ENCODE assay signal across 8 cellular contexts in genomic region chr3:121995190-121996137, GRCh38. TPM values are rescaled to one million over a fixed set of nuclear protein-coding genes. Genes with fewer than 3 reads are reported as not detected.
A peak's percentile ranks its signal among the peaks of the same experiment; 100 is the strongest.
DNase-seq lines count a peak whose midpoint lies in the region; ATAC-seq and TF ChIP-seq lines count a peak whose summit lies in the region.

No MANE protein-coding gene starts in this region.

- no peak overlapping the region for H3K27ac Mint-ChIP-seq in Caco-2 (ENCODE audit: unreplicated experiment)
- peak overlapping the region; percentile 33 for H3K27ac Mint-ChIP-seq in memory B cell
- no peak overlapping the region for H3K27ac Mint-ChIP-seq in activated T-helper 2 cell treated with anti-CD3 and anti-CD28 coated beads, Interferon-gamma antibody, Interleukin-2, Interleukin-4, amounts not matched to agents 10 μg/mL and 5 μg/mL and 100 μg/mL, durations not matched to agents 14 hours and 24 hours and 36 hours

- H3K27me3 ChIP-seq in Caco-2 (replicated peaks; ENCODE audit: control insufficient read depth, insufficient read depth, low read length) (no peaks in the 10 kb centered on the region), dorsolateral prefrontal cortex (peaks cover 0 to 5% (median 0%) of the 10 kb centered on the region in 45 donors), vagina (no peaks in the 10 kb centered on the region)

- no peaks in the 10 kb centered on the region for H3K36me3 ChIP-seq in Caco-2 (ENCODE audit: control insufficient read depth, insufficient read depth, low read length)
- H3K36me3 ChIP-seq in vagina, result no peaks in the 10 kb centered on the region

- no peak for TF ChIP-seq POLR2A in vagina (IDR thresholded peaks at IDR 0.05)

- H3K4me3 ChIP-seq in Caco-2 (ENCODE audit: low read depth, low read length) (no peak overlapping the region), dorsolateral prefrontal cortex (no peak overlapping the region), vagina (no peak overlapping the region)

- ATAC-seq in GM18868 (IDR thresholded peaks at IDR 0.05; ENCODE audit: unreplicated experiment) (peak; percentile 48), memory B cell (ENCODE audit: low read depth) (peak; percentile 87)

- H3K4me1 Mint-ChIP-seq in Caco-2 (ENCODE audit: low read depth, unreplicated experiment) (peaks cover 24% of the 10 kb centered on the region), memory B cell (peaks cover 56% of the 10 kb centered on the region)
- peaks cover 39% of the 10 kb centered on the region for H3K4me1 Mint-ChIP-seq in activated T-helper 2 cell treated with anti-CD3 and anti-CD28 coated beads, Interferon-gamma antibody, Interleukin-2, Interleukin-4, amounts not matched to agents 10 μg/mL and 5 μg/mL and 100 μg/mL, durations not matched to agents 14 hours and 24 hours and 36 hours (ENCODE audit: low read depth)

- peak; percentile 49 to 72 for TF ChIP-seq CTCF in Caco-2 (IDR thresholded peaks at IDR 0.05; ENCODE audit: insufficient read depth in 1 of 2, low read depth in 1 of 2, low read length in 1 of 2, severe bottlenecking in 1 of 2, unreplicated experiment in 1 of 2)
- TF ChIP-seq CTCF in dorsolateral prefrontal cortex (IDR thresholded peaks at IDR 0.05 in 54 of 56, conservative IDR thresholded peaks at IDR 0.05 in 2 of 56; ENCODE audit: low read depth in 1 of 56, partially characterized antibody in 56 of 56), result peak in 38 of 56 donors; percentile 8 to 45 (median 24)
- no peak for TF ChIP-seq CTCF in vagina (IDR thresholded peaks at IDR 0.05)

- no peaks in the 10 kb centered on the region for H3K36me3 Mint-ChIP-seq in Caco-2 (ENCODE audit: insufficient read depth, unreplicated experiment)
- no peaks in the 10 kb centered on the region for H3K36me3 Mint-ChIP-seq in memory B cell
- no peaks in the 10 kb centered on the region for H3K36me3 Mint-ChIP-seq in activated T-helper 2 cell treated with anti-CD3 and anti-CD28 coated beads, Interferon-gamma antibody, Interleukin-2, Interleukin-4, amounts not matched to agents 10 μg/mL and 5 μg/mL and 100 μg/mL, durations not matched to agents 14 hours and 24 hours and 36 hours (ENCODE audit: low read depth)

- H3K4me1 ChIP-seq in Caco-2 (peaks cover 32% of the 10 kb centered on the region), vagina (peaks cover 22% of the 10 kb centered on the region)

- H3K9me3 Mint-ChIP-seq in Caco-2 (ENCODE audit: unreplicated experiment) (no peaks in the 10 kb centered on the region), memory B cell (no peaks in the 10 kb centered on the region)
- H3K9me3 Mint-ChIP-seq in activated T-helper 2 cell treated with anti-CD3 and anti-CD28 coated beads, Interferon-gamma antibody, Interleukin-2, Interleukin-4, amounts not matched to agents 10 μg/mL and 5 μg/mL and 100 μg/mL, durations not matched to agents 14 hours and 24 hours and 36 hours, result no peaks in the 10 kb centered on the region

- peak; percentile 72 to 76 for DNase-seq in Caco-2
- peak; percentile 68 for DNase-seq in KG1 (lab: John Stamatoyannopoulos, UW)
- peak; percentile 38 for DNase-seq in SKM-1 treated with dmso at 0.1 percent for 144 hours (lab: John Stamatoyannopoulos, UW; ENCODE audit: unreplicated experiment)
- peak in 7 of 10 donors; percentile 15 to 49 (median 43) for DNase-seq in dorsolateral prefrontal cortex
- peak; percentile 49 to 60 for DNase-seq in memory B cell (ENCODE audit: low spot score in 2 of 2)
- no peak for DNase-seq in vagina (ENCODE audit: extremely low spot score in 2 of 2)
- DNase-seq in activated T-helper 2 cell treated with anti-CD3 and anti-CD28 coated beads, Interferon-gamma antibody, Interleukin-2, Interleukin-4, amounts not matched to agents 10 μg/mL and 5 μg/mL and 100 μg/mL, durations not matched to agents 14 hours and 24 hours and 36 hours (ENCODE audit: low spot score), result no peak

- CTCF ChIA-PET in Caco-2 (lab: Charles Lee), result interaction anchor here (0.5 to 1.4 kb wide), 3 partner anchors 212 to 726 kb away, joined by 3 to 10 read pairs (median 5); partner anchors contain the start of gene POLQ

- POLR2A ChIA-PET in Caco-2 (lab: Charles Lee), result no interaction called here

- no TSS peak for BruUV-seq in Caco-2 (replicated peaks; lab: Mats Ljungman, UMichigan)

- H3K9me3 ChIP-seq in Caco-2, result no peaks in the 10 kb centered on the region
- no peaks in the 10 kb centered on the region for H3K9me3 ChIP-seq in vagina

- intact Hi-C loops in Caco-2 (cut with micrococcal nuclease; ENCODE audit: unreplicated experiment), result loop anchor here (1.0 to 10.0 kb wide), 2 partner anchors 251 to 449 kb away; partner anchors contain the start of gene GOLGB1
- intact Hi-C loops in dorsolateral prefrontal cortex (cut with DNase I), result no loop called here
- intact Hi-C loops in vagina (cut with DNase I), result no loop called here
- intact Hi-C loops in activated T-helper 2 cell treated with anti-CD3 and anti-CD28 coated beads, Interferon-gamma antibody, Interleukin-2, Interleukin-4, amounts not matched to agents 10 μg/mL and 5 μg/mL and 100 μg/mL, durations not matched to agents 14 hours and 24 hours and 36 hours (cut with micrococcal nuclease), result loop anchor here (5.0 kb wide), 1 partner anchor 97 kb away; no protein-coding TSS in a partner anchor

- H3K27ac ChIP-seq in dorsolateral prefrontal cortex (peak overlapping the region in 15 of 59 donors; percentile 4 to 61 (median 32)), vagina (peak overlapping the region; percentile 36)

- H3K27me3 Mint-ChIP-seq in Caco-2 (ENCODE audit: insufficient read depth, unreplicated experiment) (no peaks in the 10 kb centered on the region), memory B cell (no peaks in the 10 kb centered on the region)
- no peaks in the 10 kb centered on the region for H3K27me3 Mint-ChIP-seq in activated T-helper 2 cell treated with anti-CD3 and anti-CD28 coated beads, Interferon-gamma antibody, Interleukin-2, Interleukin-4, amounts not matched to agents 10 μg/mL and 5 μg/mL and 100 μg/mL, durations not matched to agents 14 hours and 24 hours and 36 hours (ENCODE audit: low read depth)

- H3K4me3 Mint-ChIP-seq in Caco-2 (ENCODE audit: unreplicated experiment) (no peak overlapping the region), memory B cell (peak overlapping the region; percentile 62)
- no peak overlapping the region for H3K4me3 Mint-ChIP-seq in activated T-helper 2 cell treated with anti-CD3 and anti-CD28 coated beads, Interferon-gamma antibody, Interleukin-2, Interleukin-4, amounts not matched to agents 10 μg/mL and 5 μg/mL and 100 μg/mL, durations not matched to agents 14 hours and 24 hours and 36 hours (ENCODE audit: low read depth)

RNA-seq across cellular contexts. Expression of gene ILDR1, which starts 26.6 kb away (rescaled TPM):
- total RNA-seq in Caco-2 (2022), result 0.21 and 0.25 TPM in 2 replicates
- under 1 TPM in 5 of 120 experiments, not detected in 115; 0.17 to 0.37 (median 0.29) TPM for total RNA-seq in dorsolateral prefrontal cortex
- total RNA-seq in vagina, result 3.7 TPM
- 0.21 and 0.28 TPM in 2 replicates for total RNA-seq in activated T-helper 2 cell treated with anti-CD3 and anti-CD28 coated beads, Interferon-gamma antibody, Interleukin-2, Interleukin-4, amounts not matched to agents 10 μg/mL and 5 μg/mL and 100 μg/mL, durations not matched to agents 14 hours and 24 hours and 36 hours

RNA-seq across cellular contexts. Expression of gene CD86, which starts 59.7 kb away (rescaled TPM):
- total RNA-seq in Caco-2 (2022), result not detected in 2 replicates
- 10 to 100 TPM in 6 of 120 experiments, 1 to 10 TPM in 113, under 1 TPM in 1; 0.95 to 13.5 (median 3.9) TPM for total RNA-seq in dorsolateral prefrontal cortex
- 0.98 TPM for total RNA-seq in vagina
- total RNA-seq in activated T-helper 2 cell treated with anti-CD3 and anti-CD28 coated beads, Interferon-gamma antibody, Interleukin-2, Interleukin-4, amounts not matched to agents 10 μg/mL and 5 μg/mL and 100 μg/mL, durations not matched to agents 14 hours and 24 hours and 36 hours, result 4.8 and 6.8 TPM in 2 replicates

Comparison
In these comparisons a context has a peak if more than half of its experiments do, and no peak if none do; other contexts are left out.
1. DNase-seq: peak in Caco-2 (2 of 2), KG1 (single experiment), SKM-1 treated with dmso at 0.1 percent for 144 hours (single experiment), dorsolateral prefrontal cortex (7 of 10) and memory B cell (2 of 2); none in vagina (0 of 2) and activated T-helper 2 cell treated with anti-CD3 and anti-CD28 coated beads, Interferon-gamma antibody, Interleukin-2, Interleukin-4, amounts not matched to agents 10 μg/mL and 5 μg/mL and 100 μg/mL, durations not matched to agents 14 hours and 24 hours and 36 hours (single experiment).
2. CTCF ChIP-seq: peak in Caco-2 (2 of 2) and dorsolateral prefrontal cortex (38 of 56); none in vagina (0 of 3).
3. intact Hi-C loops: an anchor here in Caco-2 (1.0 to 10.0 kb wide) and activated T-helper 2 cell treated with anti-CD3 and anti-CD28 coated beads, Interferon-gamma antibody, Interleukin-2, Interleukin-4, amounts not matched to agents 10 μg/mL and 5 μg/mL and 100 μg/mL, durations not matched to agents 14 hours and 24 hours and 36 hours (5.0 kb wide); none called in dorsolateral prefrontal cortex and vagina.